In the genomic region with DNA sequence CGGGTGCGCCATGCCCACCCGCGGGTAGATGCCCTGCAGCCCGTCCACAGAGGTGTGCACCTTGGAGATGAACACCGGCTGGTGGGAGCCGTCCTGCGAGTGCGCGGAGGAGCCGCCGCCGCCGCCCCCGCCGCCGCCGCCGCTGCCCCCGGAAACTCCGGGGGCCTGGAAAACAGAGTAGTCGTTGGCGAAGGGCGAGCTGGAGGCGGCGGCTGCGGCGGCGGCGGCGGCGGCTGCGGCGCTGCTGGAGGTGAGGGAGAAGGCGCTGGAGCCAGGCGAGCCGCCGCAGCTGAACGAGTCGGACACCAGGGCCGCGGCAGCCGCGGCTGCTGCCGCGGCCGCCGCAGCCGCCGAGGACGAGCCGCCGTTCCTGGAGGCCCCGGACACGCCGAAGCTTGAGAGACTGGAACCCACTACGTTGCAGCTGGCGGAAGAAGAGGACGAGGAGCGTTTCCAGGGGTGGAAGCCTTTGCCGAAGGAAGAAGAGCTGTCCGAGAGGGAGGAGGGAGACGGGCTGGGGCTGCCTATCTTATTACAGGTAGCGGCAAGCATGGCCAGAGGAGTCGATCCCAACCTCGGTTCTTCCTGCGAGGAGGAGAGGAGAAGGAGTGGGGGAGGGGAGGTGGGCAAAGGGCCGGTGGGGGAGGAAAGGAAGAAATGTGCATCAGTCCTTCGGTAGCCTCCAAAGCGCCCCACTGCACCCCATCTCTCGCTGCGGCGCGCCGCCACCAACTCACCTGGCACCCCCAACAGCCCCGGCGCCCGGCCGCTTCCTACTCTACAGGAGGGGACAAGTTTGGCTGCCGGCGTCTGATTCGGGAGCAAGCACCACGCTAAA, we compare ENCODE assay signal across 8 cellular contexts. TPM values are rescaled to one million over a fixed set of nuclear protein-coding genes. Genes with fewer than 3 reads are reported as not detected.
DNase-seq lines count a peak whose midpoint lies in the region; ATAC-seq and TF ChIP-seq lines count a peak whose summit lies in the region.

No MANE protein-coding gene starts in this region.

- peak overlapping the region; percentile 89 for H3K4me2 ChIP-seq in smooth muscle cell

- H3K4me3 Mint-ChIP-seq in activated naive CD4-positive, alpha-beta T cell treated with anti-CD3 and anti-CD28 coated beads, Interleukin-2, amount 10 ng/mL, durations not matched to agents 7 days and 5 days: peak overlapping the region; percentile 65
- peak overlapping the region; percentile 56 for H3K4me3 Mint-ChIP-seq in T-helper 17 cell

- H2AFZ ChIP-seq in smooth muscle cell (ENCODE audit: low read depth): peak overlapping the region; percentile 36

- peak; percentile 20 for DNase-seq in activated naive CD4-positive, alpha-beta T cell treated with anti-CD3 and anti-CD28 coated beads, Interleukin-2, amount 10 ng/mL, durations not matched to agents 7 days and 5 days
- DNase-seq in activated naive CD4-positive, alpha-beta T cell (lab: John Stamatoyannopoulos, UW): no peak
- DNase-seq in T-helper 17 cell (no peak), left cardiac atrium (no peak), smooth muscle cell (lab: John Stamatoyannopoulos, UW; ENCODE audit: unreplicated experiment) (no peak)

- H3K36me3 Mint-ChIP-seq in activated naive CD4-positive, alpha-beta T cell treated with anti-CD3 and anti-CD28 coated beads, Interleukin-2, amount 10 ng/mL, durations not matched to agents 7 days and 5 days: peaks cover 20% of the 10 kb centered on the region
- H3K36me3 Mint-ChIP-seq in T-helper 17 cell (ENCODE audit: low read depth): peaks cover 4% of the 10 kb centered on the region

- peaks cover 34% of the 10 kb centered on the region for H3K4me1 ChIP-seq in smooth muscle cell (ENCODE audit: low read depth)

- peaks cover 20% of the 10 kb centered on the region for H3K4me1 Mint-ChIP-seq in activated naive CD4-positive, alpha-beta T cell treated with anti-CD3 and anti-CD28 coated beads, Interleukin-2, amount 10 ng/mL, durations not matched to agents 7 days and 5 days
- peaks cover 7% of the 10 kb centered on the region for H3K4me1 Mint-ChIP-seq in T-helper 17 cell

- no peaks in the 10 kb centered on the region for H3F3A ChIP-seq in smooth muscle cell (ENCODE audit: low read depth)

- WGBS in smooth muscle cell (ENCODE audit: low lambda C conversion rate): under 1% methylated on average over 51 of the region's 83 CpGs

- H3K27me3 Mint-ChIP-seq in activated naive CD4-positive, alpha-beta T cell treated with anti-CD3 and anti-CD28 coated beads, Interleukin-2, amount 10 ng/mL, durations not matched to agents 7 days and 5 days: peaks cover 83% of the 10 kb centered on the region
- H3K27me3 Mint-ChIP-seq in T-helper 17 cell: peaks cover 62% of the 10 kb centered on the region

- no peaks in the 10 kb centered on the region for H4K20me1 ChIP-seq in smooth muscle cell (ENCODE audit: low read depth)

- intact Hi-C loops in left cardiac atrium (cut with DNase I): no loop called here

- no peak overlapping the region for H3K27ac ChIP-seq in smooth muscle cell (ENCODE audit: low read depth)

- peaks cover 100% of the 10 kb centered on the region for H3K27me3 ChIP-seq in smooth muscle cell (ENCODE audit: low read depth)

- no peaks in the 10 kb centered on the region for H3K79me2 ChIP-seq in smooth muscle cell (ENCODE audit: low read depth)

- CTCF ChIA-PET in activated naive CD4-positive, alpha-beta T cell treated with anti-CD3 and anti-CD28 coated beads, Interleukin-2, amount 10 ng/mL, durations not matched to agents 7 days and 5 days (lab: Charles Lee): no interaction called here

- H3K27ac Mint-ChIP-seq in activated naive CD4-positive, alpha-beta T cell treated with anti-CD3 and anti-CD28 coated beads, Interleukin-2, amount 10 ng/mL, durations not matched to agents 7 days and 5 days: peak overlapping the region; percentile 62
- H3K27ac Mint-ChIP-seq in T-helper 17 cell: peak overlapping the region; percentile 47

- H3K9me3 Mint-ChIP-seq in activated naive CD4-positive, alpha-beta T cell treated with anti-CD3 and anti-CD28 coated beads, Interleukin-2, amount 10 ng/mL, durations not matched to agents 7 days and 5 days: peaks cover 7% of the 10 kb centered on the region

- H3K9ac ChIP-seq in smooth muscle cell (ENCODE audit: low read depth): no peak overlapping the region

- peak overlapping the region; percentile 50 for H3K4me3 ChIP-seq in smooth muscle cell

- no peak for ATAC-seq in T-helper 17 cell
- ATAC-seq in left cardiac atrium: peak; percentile 14 to 42
- ATAC-seq in HG03097 (IDR thresholded peaks at IDR 0.05; ENCODE audit: low FRiP score, unreplicated experiment): no peak
- ATAC-seq in GM18867 (IDR thresholded peaks at IDR 0.05; ENCODE audit: unreplicated experiment): no peak
- no peak for ATAC-seq in GM18873 (IDR thresholded peaks at IDR 0.05; ENCODE audit: low FRiP score, unreplicated experiment)

- H3K36me3 ChIP-seq in smooth muscle cell (ENCODE audit: low read depth): no peaks in the 10 kb centered on the region

- H3K9me3 ChIP-seq in T-helper 17 cell (ENCODE audit: control insufficient read depth, low read length, poor library complexity, severe bottlenecking) (peaks cover 7% of the 10 kb centered on the region), smooth muscle cell (replicated peaks; ENCODE audit: low read depth) (no peaks in the 10 kb centered on the region)

- no peak for TF ChIP-seq CTCF in smooth muscle cell (IDR thresholded peaks at IDR 0.05; ENCODE audit: borderline replicate concordance, insufficient read depth, poor library complexity, severe bottlenecking)

RNA-seq across cellular contexts. Expression of gene SP8, which starts 1.3 kb away (rescaled TPM):
- total RNA-seq in T-helper 17 cell: not detected
- not detected for total RNA-seq in left cardiac atrium
- not detected in 2 replicates for total RNA-seq in smooth muscle cell
- not detected in 2 replicates for polyA plus RNA-seq in smooth muscle cell

Comparison
In these comparisons a context has a peak if more than half of its experiments do, and no peak if none do; other contexts are left out.
1. ATAC-seq: peak in left cardiac atrium (2 of 2); none in T-helper 17 cell (single experiment), HG03097 (single experiment), GM18867 (single experiment) and GM18873 (single experiment).